ENCODE assay signal across 8 cellular contexts in the genomic region with DNA sequence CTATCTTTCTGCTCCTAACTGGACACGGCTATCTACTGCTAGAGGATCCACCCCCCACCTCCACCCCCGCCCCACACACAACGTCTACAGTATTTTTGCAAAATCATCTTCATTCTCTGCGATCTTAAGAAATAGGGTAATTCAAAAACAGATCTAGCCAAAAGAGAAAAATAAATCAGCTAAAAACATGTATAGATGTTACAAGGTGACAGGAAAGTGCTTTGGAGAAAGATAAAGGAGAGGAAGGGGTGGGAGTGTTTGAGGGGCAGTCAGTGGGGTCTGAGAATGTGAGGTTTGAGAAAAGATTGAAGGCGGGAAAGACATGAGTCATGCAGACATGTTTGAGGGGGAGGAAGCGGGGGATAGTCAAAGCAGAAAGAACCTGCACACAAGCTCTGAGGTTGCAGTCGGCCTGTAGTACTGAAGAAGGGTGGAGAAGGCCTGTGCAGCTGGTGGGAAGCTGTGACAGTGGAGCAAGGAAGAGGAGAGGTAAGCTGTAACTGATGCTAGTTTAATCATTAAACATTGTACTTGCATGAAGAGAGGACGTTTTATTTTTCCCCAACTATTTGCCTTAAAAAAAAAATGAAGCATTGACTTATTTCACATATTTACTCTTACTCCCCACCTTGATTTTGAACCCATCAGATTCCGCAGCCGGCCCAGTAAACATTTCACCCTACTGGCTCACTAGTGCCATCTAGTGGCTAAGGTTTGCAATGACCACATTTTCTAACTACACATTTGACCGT.
DNase-seq lines count a peak whose midpoint lies in the region; ATAC-seq and TF ChIP-seq lines count a peak whose summit lies in the region.

No MANE protein-coding gene starts in this region.

- H3K27me3 ChIP-seq in HUES48 (ENCODE audit: control insufficient read depth, insufficient read depth, low read length) (no peaks in the 10 kb centered on the region), cardiac muscle cell (no peaks in the 10 kb centered on the region)

- peak; percentile 69 for DNase-seq in GM03348 (ENCODE audit: low spot score)
- DNase-seq in RPMI8226 = peak; percentile 77
- DNase-seq in activated naive CD4-positive, alpha-beta T cell treated with Interleukin-2 at 50 U/mL for 16 hours = peak; percentile 42
- DNase-seq in cardiac muscle cell (ENCODE audit: low read depth in 1 of 2, low spot score in 1 of 2) = peak; percentile 71 to 81
- DNase-seq in retina = peak; percentile 58

- H3K36me3 ChIP-seq in HUES48 (ENCODE audit: control insufficient read depth, insufficient read depth, low read length) = no peaks in the 10 kb centered on the region
- H3K36me3 ChIP-seq in cardiac muscle cell = no peaks in the 10 kb centered on the region

- H3K9me3 ChIP-seq in HUES48 (ENCODE audit: control insufficient read depth, insufficient read depth, low read length) = no peaks in the 10 kb centered on the region
- H3K9me3 ChIP-seq in cardiac muscle cell (ENCODE audit: low read depth) = no peaks in the 10 kb centered on the region

- ATAC-seq in GM21526 (IDR thresholded peaks at IDR 0.05; ENCODE audit: low FRiP score, unreplicated experiment) = peak; percentile 90
- ATAC-seq in HG03135 (IDR thresholded peaks at IDR 0.05; ENCODE audit: unreplicated experiment) = no peak

- H3K9ac ChIP-seq in HUES48 (ENCODE audit: low read depth, low read length) = no peak overlapping the region

- H3K4me1 ChIP-seq in HUES48 (ENCODE audit: control insufficient read depth, insufficient read depth, low read length) (no peaks in the 10 kb centered on the region), cardiac muscle cell (ENCODE audit: low read depth) (no peaks in the 10 kb centered on the region)

- H3K4me3 ChIP-seq in HUES48 (ENCODE audit: low read depth, low read length) (no peak overlapping the region), cardiac muscle cell (no peak overlapping the region)

- TF ChIP-seq CTCF in cardiac muscle cell (IDR thresholded peaks at IDR 0.05; ENCODE audit: low read depth, low read length) = peak; percentile 89

- H3K27ac ChIP-seq in HUES48 (ENCODE audit: low read depth, low read length) = peak overlapping the region; percentile 8
- H3K27ac ChIP-seq in cardiac muscle cell = no peak overlapping the region
